ENCODE assay signal across 10 cellular contexts in genomic region chr10:80540644-80541143, GRCh38. TPM values are rescaled to one million over a fixed set of nuclear protein-coding genes. Genes with fewer than 3 reads are reported as not detected.
DNase-seq lines count a peak whose midpoint lies in the region; ATAC-seq and TF ChIP-seq lines count a peak whose summit lies in the region.
"Had no signal": no experiment of that assay in that cellular context is flagged by ENCODE, and none has a peak within 500 bp of the region (broad histone marks: within the 10 kb centered on the region; RNA-seq: fewer than 3 reads in every experiment).

No MANE protein-coding gene starts in this region.

- H3K4me3 ChIP-seq in GM12865 (ENCODE audit: low read depth, low read length) (peak overlapping the region; percentile 35), esophagus squamous epithelium (peak overlapping the region in 3 of 4 donors; percentile 18 to 54 (median 30))
- H3K4me3 ChIP-seq: body of pancreas had no signal

- no peak for TF ChIP-seq CTCF in GM12865 (IDR thresholded peaks at IDR 0.05; ENCODE audit: insufficient read depth, low read depth, low read length, missing control alignments)
- no peak for TF ChIP-seq CTCF in esophagus squamous epithelium (IDR thresholded peaks at IDR 0.05)

- intact Hi-C loops in esophagus squamous epithelium (cut with DNase I), result no loop called here

- no peaks in the 10 kb centered on the region for H3K9me3 ChIP-seq in esophagus squamous epithelium
- H3K9me3 ChIP-seq: body of pancreas had no signal

- 20 to 43% methylated on average over 12 to 13 of the region's 13 CpGs for WGBS in esophagus squamous epithelium, 2 donors

- H3K27ac ChIP-seq in esophagus squamous epithelium, result peak overlapping the region in 2 of 4 donors; percentile 1 to 47
- H3K27ac ChIP-seq: body of pancreas had no signal

- ATAC-seq in GM19467 (IDR thresholded peaks at IDR 0.05; ENCODE audit: unreplicated experiment), result peak; percentile 39
- peak; percentile 52 for ATAC-seq in HG03159 (IDR thresholded peaks at IDR 0.05; ENCODE audit: unreplicated experiment)
- ATAC-seq: body of pancreas had no signal

- no peak for TF ChIP-seq POLR2A in esophagus squamous epithelium (IDR thresholded peaks at IDR 0.05)

- DNase-seq in GM12865 (ENCODE audit: low read depth) (peak; percentile 76), esophagus squamous epithelium (lab: John Stamatoyannopoulos, UW) (no peak), DMS79 (lab: John Stamatoyannopoulos, UW) (no peak), NCI-H748 treated with DMSO at 0.1 percent for 48 hours (lab: John Stamatoyannopoulos, UW) (no peak), middle frontal gyrus (ENCODE audit: extremely low spot score, low spot score) (no peak)
- DNase-seq in activated T-cell treated with anti-CD3 and anti-CD28 coated beads, Interleukin-2, amount 50 U/mL, for 1 hour, result no peak
- DNase-seq: body of pancreas, IMR-90 had no signal

- peaks cover 0 to 41% (median 16%) of the 10 kb centered on the region in 3 donors for H3K4me1 ChIP-seq in esophagus squamous epithelium

- no peaks in the 10 kb centered on the region for H3K36me3 ChIP-seq in esophagus squamous epithelium

- no peaks in the 10 kb centered on the region for H3K27me3 ChIP-seq in esophagus squamous epithelium
- H3K27me3 ChIP-seq: body of pancreas had no signal

RNA-seq across cellular contexts. Expression of gene SH2D4B, which starts 3.0 kb away (rescaled TPM):
- total RNA-seq in esophagus squamous epithelium, result under 1 TPM in 1 of 4 donors, not detected in 3; 0.13 TPM
- total RNA-seq: IMR-90 had no signal
